In genomic region chr1:63327417-63328139, GRCh38 we compare ENCODE assay signal across 8 cellular contexts. TPM values are rescaled to one million over a fixed set of nuclear protein-coding genes. Genes with fewer than 3 reads are reported as not detected.
DNase-seq lines count a peak whose midpoint lies in the region; ATAC-seq and TF ChIP-seq lines count a peak whose summit lies in the region.

No MANE protein-coding gene starts in this region.

- H3K27ac ChIP-seq in endodermal cell (ENCODE audit: low read depth, low read length): no peak overlapping the region

- peak; percentile 50 for ATAC-seq in GM19043 (IDR thresholded peaks at IDR 0.05; ENCODE audit: low read depth, unreplicated experiment)
- ATAC-seq in HG03097 (IDR thresholded peaks at IDR 0.05; ENCODE audit: low FRiP score, unreplicated experiment): no peak
- ATAC-seq in GM18873 (IDR thresholded peaks at IDR 0.05; ENCODE audit: low FRiP score, unreplicated experiment): no peak

- 3 to 7% methylated on average over 11 to 26 of the region's 26 CpGs for WGBS in endodermal cell (ENCODE audit: insufficient coverage in 1 of 2, insufficient read length in 1 of 2), 2 experiments

- H3K9me3 Mint-ChIP-seq in Caco-2 (ENCODE audit: unreplicated experiment): no peaks in the 10 kb centered on the region
- H3K9me3 Mint-ChIP-seq in endodermal cell: no peaks in the 10 kb centered on the region
- H3K9me3 Mint-ChIP-seq in mesothelial cell of epicardium: no peaks in the 10 kb centered on the region

- no peak overlapping the region for H3K4me3 Mint-ChIP-seq in Caco-2 (ENCODE audit: unreplicated experiment)
- peak overlapping the region; percentile 76 for H3K4me3 Mint-ChIP-seq in endodermal cell
- H3K4me3 Mint-ChIP-seq in mesothelial cell of epicardium: no peak overlapping the region

- H3K9me3 ChIP-seq in Caco-2: no peaks in the 10 kb centered on the region
- no peaks in the 10 kb centered on the region for H3K9me3 ChIP-seq in endodermal cell (ENCODE audit: control insufficient read depth, low read length)

- H3K4me1 Mint-ChIP-seq in Caco-2 (ENCODE audit: low read depth, unreplicated experiment) (no peaks in the 10 kb centered on the region), endodermal cell (peaks cover 30% of the 10 kb centered on the region), mesothelial cell of epicardium (peaks cover 13% of the 10 kb centered on the region)

- POLR2A ChIA-PET in Caco-2 (lab: Charles Lee): no interaction called here

- H3K9ac ChIP-seq in endodermal cell (ENCODE audit: extremely low read depth, low read length, poor library complexity, severe bottlenecking): no peak overlapping the region

- DNase-seq in Caco-2 (peak; percentile 59 to 71), SW 1271 (lab: John Stamatoyannopoulos, UW) (peak; percentile 38 to 73), endodermal cell (peak; percentile 97), mesothelial cell of epicardium (ENCODE audit: low spot score in 2 of 2, unreplicated experiment in 2 of 2) (peak; percentile 34 to 83)

- BruUV-seq in Caco-2 (replicated peaks; lab: Mats Ljungman, UMichigan): no TSS peak

- no peaks in the 10 kb centered on the region for H3K36me3 Mint-ChIP-seq in Caco-2 (ENCODE audit: insufficient read depth, unreplicated experiment)
- H3K36me3 Mint-ChIP-seq in endodermal cell (ENCODE audit: low read depth): no peaks in the 10 kb centered on the region
- H3K36me3 Mint-ChIP-seq in mesothelial cell of epicardium: no peaks in the 10 kb centered on the region

- CTCF ChIA-PET in Caco-2 (lab: Charles Lee): no interaction called here

- H3K27me3 ChIP-seq in Caco-2 (replicated peaks; ENCODE audit: control insufficient read depth, insufficient read depth, low read length) (no peaks in the 10 kb centered on the region), endodermal cell (ENCODE audit: control insufficient read depth, insufficient read depth, low read length, poor library complexity, severe bottlenecking) (peaks cover 100% of the 10 kb centered on the region)

- H3K36me3 ChIP-seq in Caco-2 (ENCODE audit: control insufficient read depth, insufficient read depth, low read length) (no peaks in the 10 kb centered on the region), endodermal cell (ENCODE audit: control insufficient read depth, insufficient read depth, low read length) (no peaks in the 10 kb centered on the region)

- H3K4me3 ChIP-seq in Caco-2 (ENCODE audit: low read depth, low read length) (no peak overlapping the region), endodermal cell (ENCODE audit: low read length) (peak overlapping the region; percentile 59)

- H3K4me1 ChIP-seq in Caco-2 (no peaks in the 10 kb centered on the region), endodermal cell (ENCODE audit: control insufficient read depth, insufficient read depth, low read length) (no peaks in the 10 kb centered on the region)

- H3K27me3 Mint-ChIP-seq in Caco-2 (ENCODE audit: insufficient read depth, unreplicated experiment) (peaks cover 36% of the 10 kb centered on the region), endodermal cell (ENCODE audit: insufficient read depth) (peaks cover 88% of the 10 kb centered on the region), mesothelial cell of epicardium (ENCODE audit: low read depth) (peaks cover 91% of the 10 kb centered on the region)

- peak; percentile 53 to 63 for TF ChIP-seq CTCF in Caco-2 (IDR thresholded peaks at IDR 0.05; ENCODE audit: insufficient read depth in 1 of 2, low read depth in 1 of 2, low read length in 1 of 2, severe bottlenecking in 1 of 2, unreplicated experiment in 1 of 2)
- peak; percentile 89 for TF ChIP-seq CTCF in LNCAP (IDR thresholded peaks at IDR 0.05)
- TF ChIP-seq CTCF in endodermal cell (conservative IDR thresholded peaks at IDR 0.05): peak; percentile 92
- peak; percentile 92 for TF ChIP-seq CTCF in mesothelial cell of epicardium (IDR thresholded peaks at IDR 0.05; ENCODE audit: unreplicated experiment)

- H3K27ac Mint-ChIP-seq in Caco-2 (ENCODE audit: unreplicated experiment) (no peak overlapping the region), endodermal cell (no peak overlapping the region), mesothelial cell of epicardium (no peak overlapping the region)

- intact Hi-C loops in Caco-2 (cut with micrococcal nuclease; ENCODE audit: unreplicated experiment): loop anchor here (2.0 to 10.0 kb wide), 3 partner anchors 40 to 207 kb away; partner anchors contain the start of gene ALG6

RNA-seq across cellular contexts. Expression of gene FOXD3, which starts 5.2 kb away (rescaled TPM):
- total RNA-seq in Caco-2 (2022) (not detected in 2 replicates), endodermal cell (10 to 100 TPM in 1 of 2 donors, under 1 TPM in 1; 0.49 to 14.0 TPM), mesothelial cell of epicardium (not detected in 3 replicates)
- 24.0 TPM for polyA plus RNA-seq in endodermal cell (2013, experiment 1 of 2)
- polyA plus RNA-seq in endodermal cell (2013, experiment 2 of 2): 23.0 TPM

RNA-seq across cellular contexts. Expression of gene ALG6, which starts 39.8 kb away (rescaled TPM):
- total RNA-seq in Caco-2 (2022): 9.2 and 9.4 TPM in 2 replicates
- total RNA-seq in endodermal cell: 10 to 100 TPM; 25.9 to 26.9 TPM
- 21.5 TPM for polyA plus RNA-seq in endodermal cell (2013, experiment 1 of 2)
- 18.7 TPM for polyA plus RNA-seq in endodermal cell (2013, experiment 2 of 2)
- 20.0 to 21.7 TPM (median 20.3 TPM) in 3 replicates for total RNA-seq in mesothelial cell of epicardium
